In the genomic region with DNA sequence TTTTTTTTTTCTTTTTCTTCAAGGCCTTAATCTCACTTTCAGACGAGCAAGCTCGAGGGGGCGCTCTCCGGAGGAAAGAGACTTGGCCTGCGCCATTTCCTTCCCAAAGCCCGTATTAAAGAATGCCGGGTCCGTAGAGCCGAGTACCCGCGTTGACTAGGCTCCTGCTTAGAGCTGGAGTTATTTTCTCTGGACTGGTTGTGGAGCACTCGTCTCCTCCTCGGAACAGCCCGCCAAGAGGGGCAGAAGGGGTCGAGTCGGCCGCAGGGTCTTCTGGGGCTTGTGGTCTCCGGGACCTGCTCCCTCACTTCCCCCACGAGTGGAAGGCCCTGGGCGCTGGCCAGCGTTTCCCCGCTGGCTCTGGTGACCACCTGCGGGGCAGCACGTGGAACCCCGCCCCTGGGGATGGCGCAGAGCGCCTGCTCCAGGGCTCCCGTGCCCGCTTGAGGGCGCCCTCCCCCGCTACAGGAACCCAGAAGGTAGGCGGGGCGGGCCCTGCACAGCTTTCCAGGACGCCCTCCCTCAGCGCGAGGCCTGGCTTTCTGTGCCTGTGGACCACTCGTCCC, we compare ENCODE assay signal across 8 cellular contexts. TPM values are rescaled to one million over a fixed set of nuclear protein-coding genes. Genes with fewer than 3 reads are reported as not detected.
DNase-seq lines count a peak whose midpoint lies in the region; ATAC-seq lines count a peak whose summit lies in the region.

No MANE protein-coding gene starts in this region.

- H3K36me3 Mint-ChIP-seq in activated naive CD8-positive, alpha-beta T cell treated with anti-CD3 and anti-CD28 coated beads, Interleukin-2, amount 10 ng/mL, durations not matched to agents 7 days and 5 days, result no peaks in the 10 kb centered on the region
- no peaks in the 10 kb centered on the region for H3K36me3 Mint-ChIP-seq in immature natural killer cell

- H3K4me3 Mint-ChIP-seq in activated naive CD8-positive, alpha-beta T cell treated with anti-CD3 and anti-CD28 coated beads, Interleukin-2, amount 10 ng/mL, durations not matched to agents 7 days and 5 days, result peak overlapping the region; percentile 62
- peak overlapping the region in 4 of 5 donors; percentile 8 to 50 (median 26) for H3K4me3 Mint-ChIP-seq in immature natural killer cell

- peaks cover 9% of the 10 kb centered on the region for H3K27me3 Mint-ChIP-seq in activated naive CD8-positive, alpha-beta T cell treated with anti-CD3 and anti-CD28 coated beads, Interleukin-2, amount 10 ng/mL, durations not matched to agents 7 days and 5 days
- H3K27me3 Mint-ChIP-seq in immature natural killer cell (ENCODE audit: low read depth in 3 of 3), result peaks cover 0 to 3% (median 1%) of the 10 kb centered on the region in 3 donors

- no peak overlapping the region for H3K9ac ChIP-seq in stomach smooth muscle (ENCODE audit: low read length in 2 of 2)

- H3K27ac Mint-ChIP-seq in activated naive CD8-positive, alpha-beta T cell treated with anti-CD3 and anti-CD28 coated beads, Interleukin-2, amount 10 ng/mL, durations not matched to agents 7 days and 5 days, result no peak overlapping the region
- no peak overlapping the region for H3K27ac Mint-ChIP-seq in immature natural killer cell

- no peaks in the 10 kb centered on the region for H3K4me1 ChIP-seq in stomach smooth muscle (ENCODE audit: control insufficient read depth, insufficient read depth, low read length)

- DNase-seq in GM03348 (ENCODE audit: low spot score), result peak; percentile 3
- peak; percentile 32 for DNase-seq in activated naive CD8-positive, alpha-beta T cell treated with anti-CD3 and anti-CD28 coated beads, Interleukin-2, amount 10 ng/mL, durations not matched to agents 7 days and 5 days
- peak in 2 of 3 donors; percentile 0 to 1 for DNase-seq in immature natural killer cell
- no peak for DNase-seq in OCI-M2 (lab: John Stamatoyannopoulos, UW; ENCODE audit: unreplicated experiment)

- no peaks in the 10 kb centered on the region for H3K27me3 ChIP-seq in stomach smooth muscle (ENCODE audit: control insufficient read depth in 1 of 2, insufficient read depth in 2 of 2, low read length in 2 of 2)

- POLR2A ChIA-PET in activated naive CD8-positive, alpha-beta T cell treated with anti-CD3 and anti-CD28 coated beads, Interleukin-2, amount 10 ng/mL, durations not matched to agents 7 days and 5 days (lab: Charles Lee), result no interaction called here

- ATAC-seq in HG02981 (IDR thresholded peaks at IDR 0.05; ENCODE audit: unreplicated experiment) (peak; percentile 62), GM18520 (IDR thresholded peaks at IDR 0.05; ENCODE audit: unreplicated experiment) (no peak), GM19324 (IDR thresholded peaks at IDR 0.05; ENCODE audit: low FRiP score, unreplicated experiment) (no peak)
- no peak for ATAC-seq in activated naive CD8-positive, alpha-beta T cell treated with anti-CD3 and anti-CD28 coated beads, Interleukin-2, amount 10 ng/mL, durations not matched to agents 7 days and 5 days (ENCODE audit: low read depth)

- H3K9me3 ChIP-seq in stomach smooth muscle (ENCODE audit: control insufficient read depth in 2 of 2, low read length in 2 of 2), result no peaks in the 10 kb centered on the region

- no peaks in the 10 kb centered on the region for H3K4me1 Mint-ChIP-seq in activated naive CD8-positive, alpha-beta T cell treated with anti-CD3 and anti-CD28 coated beads, Interleukin-2, amount 10 ng/mL, durations not matched to agents 7 days and 5 days
- H3K4me1 Mint-ChIP-seq in immature natural killer cell, result peaks cover 0 to 6% of the 10 kb centered on the region in 2 donors

- H3K36me3 ChIP-seq in stomach smooth muscle (ENCODE audit: control insufficient read depth in 2 of 2, insufficient read depth in 2 of 2, low read length in 2 of 2), result no peaks in the 10 kb centered on the region

- H3K9me3 Mint-ChIP-seq in activated naive CD8-positive, alpha-beta T cell treated with anti-CD3 and anti-CD28 coated beads, Interleukin-2, amount 10 ng/mL, durations not matched to agents 7 days and 5 days, result no peaks in the 10 kb centered on the region
- H3K9me3 Mint-ChIP-seq in immature natural killer cell, result peaks cover 4 to 31% (median 10%) of the 10 kb centered on the region in 6 donors

- no peak overlapping the region for H3K27ac ChIP-seq in stomach smooth muscle (ENCODE audit: low read length)

- H3K4me3 ChIP-seq in stomach smooth muscle (ENCODE audit: low read length in 2 of 2), result peak overlapping the region; percentile 7 to 40

RNA-seq across cellular contexts. Expression of gene MEI4, which starts 2.7 kb away (rescaled TPM):
- total RNA-seq in activated naive CD8-positive, alpha-beta T cell treated with anti-CD3 and anti-CD28 coated beads, Interleukin-2, amount 10 ng/mL, durations not matched to agents 7 days and 5 days, result not detected
- not detected for polyA plus RNA-seq in immature natural killer cell
